ENCODE assay signal across 14 cellular contexts in the genomic region with DNA sequence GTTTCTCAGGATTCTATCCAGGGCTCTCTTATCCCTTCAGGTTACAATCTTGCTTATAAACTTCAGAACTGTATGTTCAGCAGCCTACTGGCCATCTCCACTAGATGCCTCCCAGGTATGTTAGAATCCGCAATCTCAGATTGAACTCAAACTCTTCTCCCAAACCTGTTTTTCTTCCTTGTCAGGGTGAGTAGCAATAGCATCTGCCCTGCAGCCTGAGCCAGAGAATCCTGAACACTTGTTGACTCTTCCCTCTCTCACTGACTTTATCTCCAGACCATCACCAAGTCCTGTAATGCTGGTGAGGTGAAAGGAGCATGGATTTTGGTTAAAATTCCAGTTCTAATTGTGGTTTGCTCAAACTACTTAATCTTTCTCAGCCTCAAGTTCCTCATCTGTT.
DNase-seq lines count a peak whose midpoint lies in the region; ATAC-seq and TF ChIP-seq lines count a peak whose summit lies in the region.
"Had no signal": no experiment of that assay in that cellular context is flagged by ENCODE, and none has a peak within 500 bp of the region (broad histone marks: within the 10 kb centered on the region; RNA-seq: fewer than 3 reads in every experiment).

No MANE protein-coding gene starts in this region.

- peak; percentile 72 for DNase-seq in ELF-1 (ENCODE audit: low read depth, low spot score)
- DNase-seq in PC-3: peak; percentile 6
- DNase-seq in prostate gland (ENCODE audit: low spot score): peak; percentile 31
- no peak for DNase-seq in NCI-H2029 (lab: John Stamatoyannopoulos, UW)
- DNase-seq in activated CD8-positive, alpha-beta memory T cell treated with anti-CD3 and anti-CD28 coated beads, Interleukin-2, amount 50 U/mL, for 48 hours: no peak
- DNase-seq: ACHN; BE2C; C1 segment of cervical spinal cord; CD4-positive, alpha-beta T cell; GDM1; HCEC 1CT had no signal

- WGBS in prostate gland: 46% methylated on average over 1 of the region's 1 CpG

- H3K27me3 ChIP-seq in PC-3 (ENCODE audit: low read length): no peaks in the 10 kb centered on the region
- no peaks in the 10 kb centered on the region for H3K27me3 ChIP-seq in prostate gland (replicated peaks; ENCODE audit: insufficient read depth)
- H3K27me3 ChIP-seq: BE2C had no signal

- H3F3A ChIP-seq in PC-3 (ENCODE audit: low read length, unreplicated experiment): no peaks in the 10 kb centered on the region

- no peaks in the 10 kb centered on the region for H3K9me2 ChIP-seq in PC-3 (replicated peaks; ENCODE audit: low read length)

- no peak overlapping the region for H3K9ac ChIP-seq in PC-3 (ENCODE audit: low read length)

- intact Hi-C loops in PC-3 (cut with micrococcal nuclease): no loop called here
- intact Hi-C loops in prostate gland (cut with DNase I): no loop called here

- H3K4me2 ChIP-seq in PC-3 (ENCODE audit: low read length): no peak overlapping the region
- H3K4me2 ChIP-seq: GM23338 had no signal

- H3K79me2 ChIP-seq in PC-3 (ENCODE audit: low read length): no peaks in the 10 kb centered on the region

- H3K27ac ChIP-seq in C4-2B: no peak overlapping the region
- H3K27ac ChIP-seq in PC-3 (ENCODE audit: low read length): no peak overlapping the region
- no peak overlapping the region for H3K27ac ChIP-seq in prostate gland

- no peak overlapping the region for H2AFZ ChIP-seq in PC-3 (ENCODE audit: low read length)
- H2AFZ ChIP-seq: GM23338 had no signal

- H3K36me3 ChIP-seq in PC-3 (ENCODE audit: low read depth, low read length): no peaks in the 10 kb centered on the region
- H3K36me3 ChIP-seq in prostate gland: no peaks in the 10 kb centered on the region
- H3K36me3 ChIP-seq: BE2C had no signal

- no peak for TF ChIP-seq POLR2A in prostate gland (IDR thresholded peaks at IDR 0.05)

- peak; percentile 15; the same call in 1 of the 2 replicates for TF ChIP-seq CTCF in C4-2B (conservative IDR thresholded peaks at IDR 0.05)
- TF ChIP-seq CTCF in PC-3 (conservative IDR thresholded peaks at IDR 0.05; ENCODE audit: low read depth, low read length): no peak
- TF ChIP-seq CTCF in prostate gland (IDR thresholded peaks at IDR 0.05): peak in 1 of 4 experiments; percentile 32

- POLR2A ChIA-PET in PC-3 (lab: Charles Lee; ENCODE audit: unreplicated experiment): no interaction called here

- no peak overlapping the region for H3K4me3 ChIP-seq in PC-3 (ENCODE audit: low read length)
- H3K4me3 ChIP-seq in prostate gland: no peak overlapping the region
- H3K4me3 ChIP-seq: GM23338 had no signal

- no peak for ATAC-seq in PC-3
- ATAC-seq: GM23338 had no signal

- H3K4me1 ChIP-seq in PC-3 (ENCODE audit: insufficient read depth, low read length): peaks cover 9% of the 10 kb centered on the region
- peaks cover 4% of the 10 kb centered on the region for H3K4me1 ChIP-seq in prostate gland (replicated peaks)
- H3K4me1 ChIP-seq: BE2C had no signal

- BruUV-seq in PC-3 (replicated peaks; lab: Mats Ljungman, UMichigan): no TSS peak

- CTCF ChIA-PET in PC-3 (lab: Charles Lee): no interaction called here

- H4K20me1 ChIP-seq in PC-3 (ENCODE audit: low read length): no peaks in the 10 kb centered on the region

- H3K9me3 ChIP-seq in PC-3 (ENCODE audit: low read length) (no peaks in the 10 kb centered on the region), prostate gland (no peaks in the 10 kb centered on the region)
- H3K9me3 ChIP-seq: BE2C, Caco-2 had no signal

Comparison
In these comparisons a context has a peak if more than half of its experiments do, and no peak if none do; other contexts are left out.
1. DNase-seq: peak in ELF-1 (single experiment), PC-3 (single experiment) and prostate gland (single experiment); none in NCI-H2029 (single experiment) and activated CD8-positive, alpha-beta memory T cell treated with anti-CD3 and anti-CD28 coated beads, Interleukin-2, amount 50 U/mL, for 48 hours (single experiment).